ENCODE assay signal across 8 cellular contexts in the genomic region with DNA sequence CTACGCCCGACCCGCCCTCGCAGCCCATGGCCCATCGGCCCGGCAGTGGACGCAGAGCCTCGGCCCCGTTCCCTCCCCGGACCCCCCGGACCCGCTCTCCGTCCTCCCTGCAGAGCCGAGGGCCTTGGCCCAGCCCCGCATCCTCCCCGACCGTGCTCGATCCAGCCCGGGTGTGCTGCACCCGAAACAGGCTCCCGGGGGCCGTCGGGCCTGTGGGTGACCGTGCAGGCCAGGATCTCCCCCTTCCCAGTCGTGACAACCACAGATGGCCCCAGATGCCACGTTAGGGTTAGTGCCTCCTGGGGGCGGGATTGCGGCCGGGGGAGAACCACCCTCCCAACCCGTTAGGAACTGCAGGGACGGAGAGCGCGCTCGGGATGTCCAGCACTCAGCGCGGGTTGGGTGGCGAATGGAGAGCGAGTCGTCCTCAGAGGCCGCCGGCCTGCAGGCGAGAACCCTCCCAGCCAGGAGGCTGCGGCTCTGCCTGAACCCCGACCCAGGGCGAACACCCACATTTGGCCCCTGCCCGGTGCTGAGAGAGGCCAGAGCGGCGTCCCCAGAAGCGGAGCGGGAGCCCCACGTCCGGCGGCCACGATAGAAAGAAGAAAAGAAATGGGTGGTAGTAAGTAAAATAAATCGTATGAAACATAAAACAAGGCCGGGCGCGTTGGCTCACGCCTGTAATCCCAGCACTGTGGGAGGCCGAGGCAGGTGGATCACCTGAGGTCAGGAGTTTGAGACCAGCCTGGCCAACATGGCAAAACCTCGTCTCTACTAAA. TPM values are rescaled to one million over a fixed set of nuclear protein-coding genes. Genes with fewer than 3 reads are reported as not detected.
DNase-seq lines count a peak whose midpoint lies in the region; ATAC-seq and TF ChIP-seq lines count a peak whose summit lies in the region.

No MANE protein-coding gene starts in this region.

- H3K27ac Mint-ChIP-seq in CD4-positive, alpha-beta memory T cell = peak overlapping the region in 4 of 7 donors; percentile 17 to 80 (median 52)
- no peak overlapping the region for H3K27ac Mint-ChIP-seq in activated T-helper 2 cell treated with anti-CD3 and anti-CD28 coated beads, Interferon-gamma antibody, Interleukin-2, Interleukin-4, amounts not matched to agents 10 μg/mL and 5 μg/mL and 100 μg/mL, durations not matched to agents 14 hours and 24 hours and 36 hours

- no peak for DNase-seq in CD4-positive, alpha-beta memory T cell
- DNase-seq in HAP-1 (ENCODE audit: low spot score in 2 of 2) (peak in 1 of 2 experiments; percentile 52), heart right ventricle (no peak), A172 (ENCODE audit: low spot score) (no peak), NCI-H510A (lab: John Stamatoyannopoulos, UW) (no peak)
- no peak for DNase-seq in activated T-helper 2 cell treated with anti-CD3 and anti-CD28 coated beads, Interferon-gamma antibody, Interleukin-2, Interleukin-4, amounts not matched to agents 10 μg/mL and 5 μg/mL and 100 μg/mL, durations not matched to agents 14 hours and 24 hours and 36 hours (ENCODE audit: low spot score)

- peaks cover 0 to 24% (median 2%) of the 10 kb centered on the region in 4 donors for H3K4me1 Mint-ChIP-seq in CD4-positive, alpha-beta memory T cell
- peaks cover 5% of the 10 kb centered on the region for H3K4me1 Mint-ChIP-seq in activated T-helper 2 cell treated with anti-CD3 and anti-CD28 coated beads, Interferon-gamma antibody, Interleukin-2, Interleukin-4, amounts not matched to agents 10 μg/mL and 5 μg/mL and 100 μg/mL, durations not matched to agents 14 hours and 24 hours and 36 hours (ENCODE audit: low read depth)

- H3K27me3 Mint-ChIP-seq in CD4-positive, alpha-beta memory T cell = peaks cover 1 to 6% of the 10 kb centered on the region in 2 donors
- H3K27me3 Mint-ChIP-seq in activated T-helper 2 cell treated with anti-CD3 and anti-CD28 coated beads, Interferon-gamma antibody, Interleukin-2, Interleukin-4, amounts not matched to agents 10 μg/mL and 5 μg/mL and 100 μg/mL, durations not matched to agents 14 hours and 24 hours and 36 hours (ENCODE audit: low read depth) = peaks cover 9% of the 10 kb centered on the region

- H3K4me3 Mint-ChIP-seq in CD4-positive, alpha-beta memory T cell = peak overlapping the region; percentile 63 to 80 (median 74)
- peak overlapping the region; percentile 72 for H3K4me3 Mint-ChIP-seq in activated T-helper 2 cell treated with anti-CD3 and anti-CD28 coated beads, Interferon-gamma antibody, Interleukin-2, Interleukin-4, amounts not matched to agents 10 μg/mL and 5 μg/mL and 100 μg/mL, durations not matched to agents 14 hours and 24 hours and 36 hours (ENCODE audit: low read depth)

- no peaks in the 10 kb centered on the region for H3K27me3 ChIP-seq in CD4-positive, alpha-beta memory T cell (ENCODE audit: insufficient read depth, low read length)
- peaks cover 4% of the 10 kb centered on the region; the same call in 1 of the 2 replicates for H3K27me3 ChIP-seq in HAP-1 (ENCODE audit: low read depth)
- H3K27me3 ChIP-seq in heart right ventricle = peaks cover 0 to 24% (median 18%) of the 10 kb centered on the region in 7 donors
- no peaks in the 10 kb centered on the region for H3K27me3 ChIP-seq in rectal smooth muscle tissue (ENCODE audit: control insufficient read depth, insufficient read depth, low read length)

- H3K27ac ChIP-seq in CD4-positive, alpha-beta memory T cell (ENCODE audit: low read depth, low read length) = peak overlapping the region; percentile 79
- H3K27ac ChIP-seq in heart right ventricle = peak overlapping the region; percentile 90 to 98 (median 96)
- peak overlapping the region; percentile 92 for H3K27ac ChIP-seq in rectal smooth muscle tissue (ENCODE audit: low read depth, low read length)

- H3K9ac ChIP-seq in rectal smooth muscle tissue (ENCODE audit: low read length) = peak overlapping the region; percentile 62

- H3K4me3 ChIP-seq in CD4-positive, alpha-beta memory T cell (ENCODE audit: low read length in 2 of 2) = peak overlapping the region in 1 of 2 donors; percentile 77
- H3K4me3 ChIP-seq in HAP-1 (peak overlapping the region; percentile 89), heart right ventricle (peak overlapping the region; percentile 76 to 100 (median 96)), rectal smooth muscle tissue (ENCODE audit: low read length) (peak overlapping the region; percentile 61)

- CTCF ChIA-PET in CD4-positive, alpha-beta memory T cell (lab: Charles Lee; ENCODE audit: partially characterized antibody) = interaction anchor here (1.1 to 3.1 kb wide), 3 partner anchors 17 to 21 kb away, joined by 5 to 30 read pairs (median 18); partner anchors contain the start of gene TPGS1

- H3K36me3 ChIP-seq in CD4-positive, alpha-beta memory T cell (ENCODE audit: insufficient read depth, low read length) = no peaks in the 10 kb centered on the region
- H3K36me3 ChIP-seq in HAP-1 (replicated peaks) = peaks cover 4% of the 10 kb centered on the region; the same call in 1 of the 2 replicates
- no peaks in the 10 kb centered on the region for H3K36me3 ChIP-seq in heart right ventricle
- no peaks in the 10 kb centered on the region for H3K36me3 ChIP-seq in rectal smooth muscle tissue (ENCODE audit: control insufficient read depth, insufficient read depth, low read length)

- in situ Hi-C loops in HAP-1 (cut with MboI; ENCODE audit: low sequenced_read_pairs) = no loop called here

- intact Hi-C loops in CD4-positive, alpha-beta memory T cell (cut with micrococcal nuclease) = loop anchor here (1.0 kb wide), 1 partner anchor 18 kb away; the partner anchor contains the start of gene TPGS1
- intact Hi-C loops in activated T-helper 2 cell treated with anti-CD3 and anti-CD28 coated beads, Interferon-gamma antibody, Interleukin-2, Interleukin-4, amounts not matched to agents 10 μg/mL and 5 μg/mL and 100 μg/mL, durations not matched to agents 14 hours and 24 hours and 36 hours (cut with micrococcal nuclease) = loop anchor here (2.0 to 5.0 kb wide), 2 partner anchors 17 to 107 kb away; partner anchors contain the start of gene TPGS1
- intact Hi-C loops in heart right ventricle (cut with DNase I) = loop anchor here in 1 of 10 donors (10.0 kb wide), 1 partner anchor 105 kb away; no protein-coding TSS in a partner anchor

- H3K4me1 ChIP-seq in CD4-positive, alpha-beta memory T cell (ENCODE audit: insufficient read depth, low read length) = peaks cover 5% of the 10 kb centered on the region
- H3K4me1 ChIP-seq in HAP-1 (peaks cover 5% of the 10 kb centered on the region; the same call in 1 of the 2 replicates), heart right ventricle (peaks cover 0 to 24% (median 11%) of the 10 kb centered on the region in 9 donors), rectal smooth muscle tissue (ENCODE audit: control insufficient read depth, insufficient read depth, low read length) (no peaks in the 10 kb centered on the region)

- H3K36me3 Mint-ChIP-seq in CD4-positive, alpha-beta memory T cell = no peaks in the 10 kb centered on the region
- no peaks in the 10 kb centered on the region for H3K36me3 Mint-ChIP-seq in activated T-helper 2 cell treated with anti-CD3 and anti-CD28 coated beads, Interferon-gamma antibody, Interleukin-2, Interleukin-4, amounts not matched to agents 10 μg/mL and 5 μg/mL and 100 μg/mL, durations not matched to agents 14 hours and 24 hours and 36 hours (ENCODE audit: low read depth)

- H3K9me3 Mint-ChIP-seq in CD4-positive, alpha-beta memory T cell = no peaks in the 10 kb centered on the region
- H3K9me3 Mint-ChIP-seq in activated T-helper 2 cell treated with anti-CD3 and anti-CD28 coated beads, Interferon-gamma antibody, Interleukin-2, Interleukin-4, amounts not matched to agents 10 μg/mL and 5 μg/mL and 100 μg/mL, durations not matched to agents 14 hours and 24 hours and 36 hours = peaks cover 10% of the 10 kb centered on the region

- H3K9me3 ChIP-seq in CD4-positive, alpha-beta memory T cell (ENCODE audit: control insufficient read depth in 1 of 2, low read length in 2 of 2) = no peaks in the 10 kb centered on the region
- H3K9me3 ChIP-seq in HAP-1 = no peaks in the 10 kb centered on the region
- H3K9me3 ChIP-seq in heart right ventricle = no peaks in the 10 kb centered on the region

- POLR2A ChIA-PET in CD4-positive, alpha-beta memory T cell (lab: Charles Lee; ENCODE audit: partially characterized antibody) = interaction anchor here (0.8 to 1.7 kb wide), 7 partner anchors 8 to 42 kb away, joined by 3 to 61 read pairs (median 6); partner anchors contain the start of genes CDC34 and TPGS1

- ATAC-seq in heart right ventricle (peak; percentile 31 to 58 (median 44)), GM21619 (IDR thresholded peaks at IDR 0.05; ENCODE audit: unreplicated experiment) (no peak)

- WGBS in heart right ventricle, 2 donors = 14 to 28% methylated on average over 53 to 61 of the region's 61 CpGs

- TF ChIP-seq CTCF in heart right ventricle (IDR thresholded peaks at IDR 0.05) = no peak

RNA-seq across cellular contexts. Expression of gene MADCAM1, which starts 6.7 kb away (rescaled TPM):
- total RNA-seq in CD4-positive, alpha-beta memory T cell = 1 to 10 TPM; 1.5 to 1.9 TPM
- under 1 TPM; 0.11 to 0.24 TPM for polyA plus RNA-seq in CD4-positive, alpha-beta memory T cell
- total RNA-seq in activated T-helper 2 cell treated with anti-CD3 and anti-CD28 coated beads, Interferon-gamma antibody, Interleukin-2, Interleukin-4, amounts not matched to agents 10 μg/mL and 5 μg/mL and 100 μg/mL, durations not matched to agents 14 hours and 24 hours and 36 hours = 0.18 and 0.21 TPM in 2 replicates
- under 1 TPM in 9 of 10 donors, not detected in 1; 0.14 to 0.71 (median 0.17) TPM for total RNA-seq in heart right ventricle
- polyA plus RNA-seq in heart right ventricle = under 1 TPM; 0.09 to 0.80 TPM
- total RNA-seq in A172 (2014; rRNA removed; shearing (Covaris generic)) = 0.48 and 0.71 TPM in 2 replicates

RNA-seq across cellular contexts. Expression of gene TPGS1, which starts 17.7 kb away (rescaled TPM):
- 10 to 100 TPM; 31.8 to 32.0 TPM for total RNA-seq in CD4-positive, alpha-beta memory T cell
- 10 to 100 TPM; 22.2 to 37.6 TPM for polyA plus RNA-seq in CD4-positive, alpha-beta memory T cell
- 13.6 and 15.7 TPM in 2 replicates for total RNA-seq in activated T-helper 2 cell treated with anti-CD3 and anti-CD28 coated beads, Interferon-gamma antibody, Interleukin-2, Interleukin-4, amounts not matched to agents 10 μg/mL and 5 μg/mL and 100 μg/mL, durations not matched to agents 14 hours and 24 hours and 36 hours
- total RNA-seq in heart right ventricle = 10 to 100 TPM in 6 of 10 donors, 1 to 10 TPM in 4; 7.1 to 13.5 (median 10.2) TPM
- 10 to 100 TPM; 22.1 to 22.2 TPM for polyA plus RNA-seq in heart right ventricle
- 44.3 and 104 TPM in 2 replicates for total RNA-seq in A172 (2014; rRNA removed; shearing (Covaris generic))

RNA-seq across cellular contexts. Expression of gene SHC2, which starts 28.8 kb away (rescaled TPM):
- total RNA-seq in CD4-positive, alpha-beta memory T cell = under 1 TPM; 0.55 to 0.64 TPM
- not detected for polyA plus RNA-seq in CD4-positive, alpha-beta memory T cell
- total RNA-seq in activated T-helper 2 cell treated with anti-CD3 and anti-CD28 coated beads, Interferon-gamma antibody, Interleukin-2, Interleukin-4, amounts not matched to agents 10 μg/mL and 5 μg/mL and 100 μg/mL, durations not matched to agents 14 hours and 24 hours and 36 hours = not detected in 2 replicates
- 10 to 100 TPM in 9 of 10 donors, 1 to 10 TPM in 1; 7.7 to 16.3 (median 12.4) TPM for total RNA-seq in heart right ventricle
- polyA plus RNA-seq in heart right ventricle = 10 to 100 TPM; 11.2 to 33.5 TPM
- 12.5 and 19.6 TPM in 2 replicates for total RNA-seq in A172 (2014; rRNA removed; shearing (Covaris generic))

RNA-seq across cellular contexts. Expression of gene CDC34, which starts 42.0 kb away (rescaled TPM):
- 10 to 100 TPM; 44.4 to 46.6 TPM for total RNA-seq in CD4-positive, alpha-beta memory T cell
- polyA plus RNA-seq in CD4-positive, alpha-beta memory T cell = 10 to 100 TPM; 26.7 to 44.0 TPM
- 53.7 and 55.7 TPM in 2 replicates for total RNA-seq in activated T-helper 2 cell treated with anti-CD3 and anti-CD28 coated beads, Interferon-gamma antibody, Interleukin-2, Interleukin-4, amounts not matched to agents 10 μg/mL and 5 μg/mL and 100 μg/mL, durations not matched to agents 14 hours and 24 hours and 36 hours
- 100 to 1,000 TPM in 2 of 10 donors, 10 to 100 TPM in 8; 70.2 to 116 (median 76.7) TPM for total RNA-seq in heart right ventricle
- polyA plus RNA-seq in heart right ventricle = 100 to 1,000 TPM; 120 to 162 TPM
- 96.1 and 105 TPM in 2 replicates for total RNA-seq in A172 (2014; rRNA removed; shearing (Covaris generic))

RNA-seq across cellular contexts. Expression of gene GZMM, which starts 54.2 kb away (rescaled TPM):
- 10 to 100 TPM; 25.5 to 28.7 TPM for total RNA-seq in CD4-positive, alpha-beta memory T cell
- polyA plus RNA-seq in CD4-positive, alpha-beta memory T cell = 100 to 1,000 TPM in 1 of 2 donors, 10 to 100 TPM in 1; 82.1 to 122 TPM
- 29.9 and 31.8 TPM in 2 replicates for total RNA-seq in activated T-helper 2 cell treated with anti-CD3 and anti-CD28 coated beads, Interferon-gamma antibody, Interleukin-2, Interleukin-4, amounts not matched to agents 10 μg/mL and 5 μg/mL and 100 μg/mL, durations not matched to agents 14 hours and 24 hours and 36 hours
- 1 to 10 TPM in 1 of 10 donors, under 1 TPM in 3, not detected in 6; 0.25 to 2.7 (median 0.37) TPM for total RNA-seq in heart right ventricle
- polyA plus RNA-seq in heart right ventricle = under 1 TPM in 1 of 2 donors, not detected in 1; 0.46 TPM
- total RNA-seq in A172 (2014; rRNA removed; shearing (Covaris generic)) = not detected in 2 replicates
